In the genomic region with DNA sequence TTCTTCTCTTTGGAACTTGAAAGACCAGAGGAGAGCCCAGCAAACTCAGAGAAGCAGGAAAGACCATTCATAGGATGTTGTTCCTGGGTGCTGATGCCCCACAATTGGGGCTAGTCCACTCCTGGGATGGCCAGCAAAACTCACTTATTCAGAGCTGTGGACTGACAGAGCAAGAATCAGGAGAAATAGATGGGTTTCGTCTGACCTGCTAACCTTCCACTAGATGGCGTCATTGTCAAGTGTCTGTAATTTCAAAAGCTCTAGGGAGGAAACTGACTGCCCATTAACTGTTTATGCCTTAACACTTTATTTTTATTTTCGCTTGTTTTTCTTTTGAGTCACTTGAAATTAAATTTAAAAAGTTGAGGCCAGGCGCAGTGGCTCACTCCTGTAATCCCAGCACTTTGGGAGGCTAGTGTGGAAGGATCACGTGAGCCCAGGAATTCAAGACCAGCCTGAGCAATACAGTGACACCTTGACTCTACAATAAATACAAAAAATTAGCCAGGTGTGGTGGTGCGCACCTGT, we compare ENCODE assay signal across 8 cellular contexts. TPM values are rescaled to one million over a fixed set of nuclear protein-coding genes. Genes with fewer than 3 reads are reported as not detected.
DNase-seq lines count a peak whose midpoint lies in the region; ATAC-seq and TF ChIP-seq lines count a peak whose summit lies in the region.

No MANE protein-coding gene starts in this region.

- no peak overlapping the region for H3K27ac Mint-ChIP-seq in WTC11

- peak; percentile 76 for DNase-seq in DMS53 (lab: John Stamatoyannopoulos, UW)
- peak; percentile 30 to 80 for DNase-seq in NCI-H446 (lab: John Stamatoyannopoulos, UW)
- DNase-seq in WTC11 (ENCODE audit: low spot score): no peak
- DNase-seq in fibroblast of villous mesenchyme (ENCODE audit: low read depth): peak; percentile 85
- no peak for DNase-seq in effector CD8-positive, alpha-beta T cell (lab: John Stamatoyannopoulos, UW)

- no peaks in the 10 kb centered on the region for H3K27me3 ChIP-seq in neutrophil

- no peaks in the 10 kb centered on the region for H3K4me1 Mint-ChIP-seq in WTC11

- ATAC-seq in HG03342 (IDR thresholded peaks at IDR 0.05; ENCODE audit: unreplicated experiment) (peak; percentile 52), WTC11 (peak; percentile 86), HG02610 (IDR thresholded peaks at IDR 0.05; ENCODE audit: unreplicated experiment) (no peak)

- H3K36me3 Mint-ChIP-seq in WTC11: peaks cover 2% of the 10 kb centered on the region

- CTCF ChIA-PET in WTC11 (lab: Charles Lee): interaction anchor here (0.6 to 4.7 kb wide), 53 partner anchors 8 to 539 kb away, joined by 3 to 97 read pairs (median 4); a partner anchor contains a TSS

- POLR2A ChIA-PET in WTC11 (lab: Charles Lee): interaction anchor here (1.4 to 1.5 kb wide), 2 partner anchors 85 to 87 kb away, joined by 4 to 7 read pairs; a partner anchor contains a TSS

- peaks cover 1% of the 10 kb centered on the region; the same call in 1 of the 2 replicates for H3K27me3 Mint-ChIP-seq in WTC11 (ENCODE audit: low read depth)

- no peak overlapping the region for H3K27ac ChIP-seq in neutrophil

- H3K4me3 Mint-ChIP-seq in WTC11: no peak overlapping the region

- H3K4me3 ChIP-seq in fibroblast of villous mesenchyme (ENCODE audit: low read depth, low read length) (no peak overlapping the region), neutrophil (ENCODE audit: low read depth in 1 of 2, low read length in 1 of 2) (no peak overlapping the region)

- H3K36me3 ChIP-seq in neutrophil: no peaks in the 10 kb centered on the region

- peaks cover 5 to 16% of the 10 kb centered on the region in 2 experiments for H3K4me1 ChIP-seq in neutrophil (ENCODE audit: control insufficient read depth in 1 of 2, insufficient read depth in 1 of 2, low read depth in 1 of 2, low read length in 1 of 2)

- no peaks in the 10 kb centered on the region for H3K9me3 ChIP-seq in neutrophil

- H3K9me3 Mint-ChIP-seq in WTC11: peaks cover 10% of the 10 kb centered on the region

- peak; percentile 52 for TF ChIP-seq CTCF in WTC11 (IDR thresholded peaks at IDR 0.05)
- peak; percentile 82 for TF ChIP-seq CTCF in fibroblast of villous mesenchyme (IDR thresholded peaks at IDR 0.05; ENCODE audit: insufficient read depth, low read depth, low read length)
- peak; percentile 76 for TF ChIP-seq CTCF in neutrophil (IDR thresholded peaks at IDR 0.05)

TF ChIP-seq in WTC11, 78 proteins besides CTCF, POLR2A, EP300 and RAD21:
- TF ChIP-seq ATF1 (CRISPR knock-in tag; IDR thresholded peaks at IDR 0.05): no peak
- TF ChIP-seq, protein P1, sequence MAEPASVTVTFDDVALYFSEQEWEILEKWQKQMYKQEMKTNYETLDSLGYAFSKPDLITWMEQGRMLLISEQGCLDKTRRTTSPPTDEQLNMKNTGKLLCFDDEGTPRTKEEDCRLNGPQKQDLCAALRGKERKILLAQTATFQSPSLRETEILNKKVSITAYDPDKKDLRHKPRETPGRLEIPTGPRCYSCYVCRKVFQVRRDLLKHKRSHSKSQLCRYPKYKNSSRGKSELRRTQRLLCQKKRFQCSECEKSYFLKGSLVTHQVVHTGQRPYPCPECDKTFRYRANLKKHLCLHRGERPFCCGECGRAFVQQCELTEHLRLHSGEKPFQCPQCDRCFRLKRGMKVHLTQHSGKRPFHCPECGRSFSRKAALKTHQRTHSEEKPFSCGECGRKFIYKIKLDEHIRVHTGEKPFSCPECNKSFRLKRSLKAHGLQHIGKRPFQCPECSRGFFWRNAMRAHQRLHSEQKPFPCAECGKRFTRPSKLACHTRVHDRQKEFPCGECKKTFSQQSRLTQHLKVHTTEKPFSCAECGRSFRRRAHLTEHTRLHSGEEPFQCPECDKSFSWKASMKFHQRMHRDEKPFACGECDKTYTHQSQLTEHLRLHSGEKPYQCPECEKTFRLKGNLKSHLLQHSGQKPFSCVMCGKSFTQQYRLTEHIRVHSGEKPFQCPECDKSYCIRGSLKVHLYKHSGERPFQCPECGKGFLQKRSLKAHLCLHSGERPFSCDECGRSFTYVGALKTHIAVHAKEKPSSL (CRISPR knock-in tag; conservative IDR thresholded peaks at IDR 0.05): no peak
- TF ChIP-seq, protein P2, sequence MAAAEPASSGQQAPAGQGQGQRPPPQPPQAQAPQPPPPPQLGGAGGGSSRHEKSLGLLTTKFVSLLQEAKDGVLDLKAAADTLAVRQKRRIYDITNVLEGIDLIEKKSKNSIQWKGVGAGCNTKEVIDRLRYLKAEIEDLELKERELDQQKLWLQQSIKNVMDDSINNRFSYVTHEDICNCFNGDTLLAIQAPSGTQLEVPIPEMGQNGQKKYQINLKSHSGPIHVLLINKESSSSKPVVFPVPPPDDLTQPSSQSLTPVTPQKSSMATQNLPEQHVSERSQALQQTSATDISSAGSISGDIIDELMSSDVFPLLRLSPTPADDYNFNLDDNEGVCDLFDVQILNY (CRISPR knock-in tag; IDR thresholded peaks at IDR 0.05): no peak
- no peak for TF ChIP-seq FOXJ3 (CRISPR knock-in tag; IDR thresholded peaks at IDR 0.05; ENCODE audit: borderline replicate concordance)
- TF ChIP-seq, protein P3, sequence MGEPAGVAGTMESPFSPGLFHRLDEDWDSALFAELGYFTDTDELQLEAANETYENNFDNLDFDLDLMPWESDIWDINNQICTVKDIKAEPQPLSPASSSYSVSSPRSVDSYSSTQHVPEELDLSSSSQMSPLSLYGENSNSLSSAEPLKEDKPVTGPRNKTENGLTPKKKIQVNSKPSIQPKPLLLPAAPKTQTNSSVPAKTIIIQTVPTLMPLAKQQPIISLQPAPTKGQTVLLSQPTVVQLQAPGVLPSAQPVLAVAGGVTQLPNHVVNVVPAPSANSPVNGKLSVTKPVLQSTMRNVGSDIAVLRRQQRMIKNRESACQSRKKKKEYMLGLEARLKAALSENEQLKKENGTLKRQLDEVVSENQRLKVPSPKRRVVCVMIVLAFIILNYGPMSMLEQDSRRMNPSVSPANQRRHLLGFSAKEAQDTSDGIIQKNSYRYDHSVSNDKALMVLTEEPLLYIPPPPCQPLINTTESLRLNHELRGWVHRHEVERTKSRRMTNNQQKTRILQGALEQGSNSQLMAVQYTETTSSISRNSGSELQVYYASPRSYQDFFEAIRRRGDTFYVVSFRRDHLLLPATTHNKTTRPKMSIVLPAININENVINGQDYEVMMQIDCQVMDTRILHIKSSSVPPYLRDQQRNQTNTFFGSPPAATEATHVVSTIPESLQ (CRISPR knock-in tag; IDR thresholded peaks at IDR 0.05): no peak
- TF ChIP-seq, protein P4, sequence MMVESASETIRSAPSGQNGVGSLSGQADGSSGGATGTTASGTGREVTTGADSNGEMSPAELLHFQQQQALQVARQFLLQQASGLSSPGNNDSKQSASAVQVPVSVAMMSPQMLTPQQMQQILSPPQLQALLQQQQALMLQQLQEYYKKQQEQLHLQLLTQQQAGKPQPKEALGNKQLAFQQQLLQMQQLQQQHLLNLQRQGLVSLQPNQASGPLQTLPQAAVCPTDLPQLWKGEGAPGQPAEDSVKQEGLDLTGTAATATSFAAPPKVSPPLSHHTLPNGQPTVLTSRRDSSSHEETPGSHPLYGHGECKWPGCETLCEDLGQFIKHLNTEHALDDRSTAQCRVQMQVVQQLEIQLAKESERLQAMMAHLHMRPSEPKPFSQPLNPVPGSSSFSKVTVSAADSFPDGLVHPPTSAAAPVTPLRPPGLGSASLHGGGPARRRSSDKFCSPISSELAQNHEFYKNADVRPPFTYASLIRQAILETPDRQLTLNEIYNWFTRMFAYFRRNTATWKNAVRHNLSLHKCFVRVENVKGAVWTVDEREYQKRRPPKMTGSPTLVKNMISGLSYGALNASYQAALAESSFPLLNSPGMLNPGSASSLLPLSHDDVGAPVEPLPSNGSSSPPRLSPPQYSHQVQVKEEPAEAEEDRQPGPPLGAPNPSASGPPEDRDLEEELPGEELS (CRISPR knock-in tag; IDR thresholded peaks at IDR 0.05): no peak
- no peak for TF ChIP-seq ZNF396 (CRISPR knock-in tag; IDR thresholded peaks at IDR 0.05; ENCODE audit: borderline replicate concordance)
- no peak for TF ChIP-seq RELA (CRISPR knock-in tag; IDR thresholded peaks at IDR 0.05; ENCODE audit: borderline replicate concordance)
- no peak for TF ChIP-seq OVOL2 (CRISPR knock-in tag; IDR thresholded peaks at IDR 0.05; ENCODE audit: borderline replicate concordance)
- TF ChIP-seq GTF2I (CRISPR knock-in tag; conservative IDR thresholded peaks at IDR 0.05): no peak
- TF ChIP-seq KAT7 (CRISPR knock-in tag; IDR thresholded peaks at IDR 0.05; ENCODE audit: borderline replicate concordance): no peak

RNA-seq across cellular contexts. Expression of a gene that starts 28.7 kb away (rescaled TPM):
- total RNA-seq in WTC11 (2021) (not detected in 3 replicates), fibroblast of villous mesenchyme (2.6 and 3.9 TPM in 2 replicates)

RNA-seq across cellular contexts. Expression of a gene that starts 29.5 kb away (rescaled TPM):
- 0.18 to 0.44 TPM (median 0.33 TPM) in 3 replicates for total RNA-seq in WTC11 (2021)
- under 0.01 TPM in 2 replicates for total RNA-seq in fibroblast of villous mesenchyme

Comparison
In these comparisons a context has a peak if more than half of its experiments do, and no peak if none do; other contexts are left out.
1. DNase-seq: peak in DMS53 (single experiment), NCI-H446 (2 of 2) and fibroblast of villous mesenchyme (single experiment); none in WTC11 (single experiment) and effector CD8-positive, alpha-beta T cell (single experiment).
2. Peak in every context shown above with its lines, with median percentiles within 50 percentile points of each other: CTCF ChIP-seq.